ENCODE assay signal across 21 cellular contexts in genomic region chr10:103812004-103812403, GRCh38. TPM values are rescaled to one million over a fixed set of nuclear protein-coding genes. Genes with fewer than 3 reads are reported as not detected.
A peak's percentile ranks its signal among the peaks of the same experiment; 100 is the strongest.
DNase-seq lines count a peak whose midpoint lies in the region; ATAC-seq, FAIRE-seq and TF ChIP-seq lines count a peak whose summit lies in the region.
"Had no signal": no experiment of that assay in that cellular context is flagged by ENCODE, and none has a peak within 500 bp of the region (broad histone marks: within the 10 kb centered on the region; RNA-seq: fewer than 3 reads in every experiment).

No MANE protein-coding gene starts in this region.

- no peaks in the 10 kb centered on the region for H3K9me2 ChIP-seq in Loucy (replicated peaks; ENCODE audit: low read depth, low read length)

- 94% methylated on average over 3 of the region's 3 CpGs; no CpG with 5 or more reads in 1 of the 2 experiments for WGBS in H1 (ENCODE audit: extremely low coverage in 1 of 2, insufficient coverage in 1 of 2, insufficient read length in 1 of 2, insufficient replicate concordance in 2 of 2, low coverage in 1 of 2, low lambda C conversion rate in 2 of 2, missing lambda C conversion rate in 1 of 2), 2 experiments
- 63 to 83% methylated on average over 3 of the region's 3 CpGs for WGBS in lung, 2 donors
- WGBS in stomach, 5 donors, result 31 to 69% (median 47%) methylated on average over 3 of the region's 3 CpGs

- TF ChIP-seq EP300 in H1 (IDR thresholded peaks at IDR 0.05; ENCODE audit: borderline replicate concordance in 1 of 2, low read depth in 2 of 2, low read length in 2 of 2) (no peak), stomach (IDR thresholded peaks at IDR 0.05) (no peak)

- no peaks in the 10 kb centered on the region for H3K27me3 ChIP-seq in Loucy (ENCODE audit: insufficient read depth, low read length, poor library complexity, severe bottlenecking)
- no peaks in the 10 kb centered on the region for H3K27me3 ChIP-seq in H1 (replicated peaks in 1 of 4; ENCODE audit: control insufficient read depth in 3 of 4, extremely low read depth in 1 of 4, insufficient read depth in 3 of 4, low read length in 3 of 4)
- H3K27me3 ChIP-seq in lung (ENCODE audit: control insufficient read depth, insufficient read depth), result no peaks in the 10 kb centered on the region
- H3K27me3 ChIP-seq in stomach, result no peaks in the 10 kb centered on the region
- H3K27me3 ChIP-seq: MG63, sigmoid colon, suprapubic skin had no signal

- FAIRE-seq in H1 (lab: Jason Lieb, UNC), result no peak
- FAIRE-seq: bronchial epithelial cell had no signal

- no peak overlapping the region for H4K5ac ChIP-seq in H1 (ENCODE audit: insufficient read length, low read depth, low read length)

- no peaks in the 10 kb centered on the region for H3F3A ChIP-seq in Loucy (ENCODE audit: low read depth)

- no peaks in the 10 kb centered on the region; the same call in 1 of the 2 replicates for H3K79me1 ChIP-seq in H1 (ENCODE audit: low read depth, low read length)

- H2BK15ac ChIP-seq in H1 (ENCODE audit: low read length), result no peak overlapping the region

- no peak overlapping the region for H3K4me3 Mint-ChIP-seq in natural killer cell treated with Interleukin-12 subunit alpha and Interleukin-12 subunit beta and Interleukin-15 and Interleukin-18, amount 100 ng/mL, for 72 hours
- H3K4me3 Mint-ChIP-seq in activated naive CD4-positive, alpha-beta T cell treated with anti-CD3 and anti-CD28 coated beads for 36 hours, result no peak overlapping the region
- H3K4me3 Mint-ChIP-seq: activated B cell treated with CpG ODN at 0.5 μM for 24 hours; CD8-positive, alpha-beta T cell; IgD-negative memory B cell had no signal

- H3K36me3 ChIP-seq in Loucy (ENCODE audit: insufficient read depth, low read length) (no peaks in the 10 kb centered on the region), H1 (ENCODE audit: control insufficient read depth in 2 of 4, insufficient read depth in 4 of 4, low read length in 3 of 4) (no peaks in the 10 kb centered on the region), lung (ENCODE audit: control insufficient read depth in 2 of 2, insufficient read depth in 2 of 2, low read length in 2 of 2) (no peaks in the 10 kb centered on the region), stomach (no peaks in the 10 kb centered on the region)
- H3K36me3 ChIP-seq: HAP-1, MG63, sigmoid colon, suprapubic skin had no signal

- H2BK120ac ChIP-seq in H1 (replicated peaks; ENCODE audit: low read depth, low read length), result no peak overlapping the region

- H4K20me1 ChIP-seq in Loucy (ENCODE audit: insufficient read depth, low read length, poor library complexity, severe bottlenecking) (peaks cover 4% of the 10 kb centered on the region), H1 (replicated peaks in 1 of 2; ENCODE audit: control insufficient read depth in 1 of 2, insufficient read depth in 2 of 2, low read length in 2 of 2) (no peaks in the 10 kb centered on the region)

- no peak overlapping the region for H3K23ac ChIP-seq in H1 (ENCODE audit: insufficient read length)

- no peaks in the 10 kb centered on the region for H3K27me3 Mint-ChIP-seq in natural killer cell treated with Interleukin-12 subunit alpha and Interleukin-12 subunit beta and Interleukin-15 and Interleukin-18, amount 100 ng/mL, for 72 hours
- no peaks in the 10 kb centered on the region for H3K27me3 Mint-ChIP-seq in activated naive CD4-positive, alpha-beta T cell treated with anti-CD3 and anti-CD28 coated beads for 36 hours (ENCODE audit: low read depth)

- no peak overlapping the region for H2AFZ ChIP-seq in Loucy (ENCODE audit: low read length)
- H2AFZ ChIP-seq in H1 (ENCODE audit: low read length), result no peak overlapping the region

- no peak overlapping the region for H2BK20ac ChIP-seq in H1 (ENCODE audit: low read length)

- no peaks in the 10 kb centered on the region for H3K23me2 ChIP-seq in H1 (ENCODE audit: low read depth, low read length)

- no peak overlapping the region for H4K91ac ChIP-seq in H1 (replicated peaks; ENCODE audit: insufficient read length, low read length)

- H2BK12ac ChIP-seq in H1 (ENCODE audit: low read depth, low read length), result no peak overlapping the region

- H3K27ac ChIP-seq in H1 (ENCODE audit: low read depth, low read length) (no peak overlapping the region), lung (ENCODE audit: low read depth in 1 of 2, low read length in 1 of 2) (peak overlapping the region in 1 of 2 donors; percentile 71), stomach (peak overlapping the region; percentile 54 to 84 (median 65))
- H3K27ac ChIP-seq: sigmoid colon, suprapubic skin had no signal

- no peaks in the 10 kb centered on the region for H3K9me3 ChIP-seq in Loucy (ENCODE audit: insufficient read depth, low read depth, low read length)
- no peaks in the 10 kb centered on the region for H3K9me3 ChIP-seq in H1 (ENCODE audit: insufficient read depth in 2 of 2, low read depth in 1 of 2, low read length in 1 of 2)
- no peaks in the 10 kb centered on the region for H3K9me3 ChIP-seq in lung (ENCODE audit: control insufficient read depth in 2 of 2, insufficient read depth in 1 of 2, low read length in 1 of 2)
- H3K9me3 ChIP-seq in stomach, result no peaks in the 10 kb centered on the region
- H3K9me3 ChIP-seq: HAP-1, MG63, sigmoid colon, suprapubic skin had no signal

- ATAC-seq in lung (ENCODE audit: insufficient read depth, low FRiP score) (peak; percentile 39), GM18505 (IDR thresholded peaks at IDR 0.05; ENCODE audit: unreplicated experiment) (no peak)
- no peak for ATAC-seq in natural killer cell treated with Interleukin-12 subunit alpha and Interleukin-12 subunit beta and Interleukin-15 and Interleukin-18, amount 100 ng/mL, for 72 hours
- ATAC-seq: CD8-positive, alpha-beta T cell had no signal

- H3K14ac ChIP-seq in H1 (ENCODE audit: insufficient read length), result no peak overlapping the region

- H3K9ac ChIP-seq in Loucy (ENCODE audit: low read depth, low read length, poor library complexity, severe bottlenecking) (no peak overlapping the region), H1 (replicated peaks in 1 of 4; ENCODE audit: extremely low read depth in 1 of 4, low read depth in 3 of 4, low read length in 3 of 4) (no peak overlapping the region)

- CTCF ChIA-PET in H1 (lab: Charles Lee; ENCODE audit: partially characterized antibody), result interaction anchor here (0.8 to 2.1 kb wide), 10 partner anchors 9 to 58 kb away, joined by 3 to 6 read pairs (median 4); no protein-coding TSS in a partner anchor
- CTCF ChIA-PET in activated naive CD4-positive, alpha-beta T cell treated with anti-CD3 and anti-CD28 coated beads for 36 hours (lab: Charles Lee), result no interaction called here

- 0 out of 2 replicates have a peak overlapping the region, but pooled peaks have one; percentile 3 for H2BK5ac ChIP-seq in H1 (ENCODE audit: low read depth, low read length)

- H3K36me3 Mint-ChIP-seq in natural killer cell treated with Interleukin-12 subunit alpha and Interleukin-12 subunit beta and Interleukin-15 and Interleukin-18, amount 100 ng/mL, for 72 hours, result no peaks in the 10 kb centered on the region
- H3K36me3 Mint-ChIP-seq in activated naive CD4-positive, alpha-beta T cell treated with anti-CD3 and anti-CD28 coated beads for 36 hours (ENCODE audit: low read depth), result no peaks in the 10 kb centered on the region
- H3K36me3 Mint-ChIP-seq: CD8-positive, alpha-beta T cell; IgD-negative memory B cell had no signal

- no peak overlapping the region for H2AK5ac ChIP-seq in H1 (ENCODE audit: low read depth, low read length)

- TF ChIP-seq CTCF in Loucy (conservative IDR thresholded peaks at IDR 0.05; ENCODE audit: low read length), result no peak
- peak in 2 of 3 experiments; percentile 14 to 21; a peak in 2 of 4 replicates for TF ChIP-seq CTCF in H1 (IDR thresholded peaks at IDR 0.05; ENCODE audit: control extremely low read depth in 1 of 3, insufficient read depth in 1 of 3, low read depth in 1 of 3, low read length in 3 of 3)
- no peak for TF ChIP-seq CTCF in lung (IDR thresholded peaks at IDR 0.05; ENCODE audit: control extremely low read depth, extremely low read depth)
- no peak for TF ChIP-seq CTCF in stomach (IDR thresholded peaks at IDR 0.05)

- H4K8ac ChIP-seq in H1 (ENCODE audit: extremely low read depth, insufficient read depth, low read length), result no peak overlapping the region; the same call in 1 of the 2 replicates

- DNase-seq in H1 (ENCODE audit: low read depth in 1 of 2, low spot score in 2 of 2) (no peak), lung (ENCODE audit: low spot score) (peak; percentile 52), stomach (peak; percentile 86)
- no peak for DNase-seq in natural killer cell treated with Interleukin-12 subunit alpha and Interleukin-12 subunit beta and Interleukin-15 and Interleukin-18, amount 100 ng/mL, for 72 hours (ENCODE audit: low spot score)
- no peak for DNase-seq in activated naive CD4-positive, alpha-beta T cell treated with anti-CD3 and anti-CD28 coated beads for 36 hours
- DNase-seq: activated B cell treated with CpG ODN at 0.5 μM for 24 hours; activated CD4-positive, alpha-beta T cell treated with anti-CD3 and anti-CD28 coated beads, Interleukin-2, amount 50 U/mL, for 48 hours; activated naive CD4-positive, alpha-beta T cell; CD8-positive, alpha-beta T cell; DMS153; head of caudate nucleus; MG63; NCI-H748 treated with DMSO at 0.1 percent for 48 hours; sigmoid colon; T1000 had no signal

- intact Hi-C loops in stomach (cut with DNase I; ENCODE audit: low total_unique reads), result no loop called here
- intact Hi-C loops in activated naive CD4-positive, alpha-beta T cell treated with anti-CD3 and anti-CD28 coated beads for 36 hours (cut with micrococcal nuclease), result no loop called here

- TF ChIP-seq POLR2A in H1 (IDR thresholded peaks at IDR 0.05; ENCODE audit: control extremely low read depth in 1 of 2, low read depth in 2 of 2, low read length in 2 of 2) (no peak), stomach (IDR thresholded peaks at IDR 0.05) (no peak), GM18505 (IDR thresholded peaks at IDR 0.05; ENCODE audit: borderline replicate concordance, extremely low read depth, insufficient read depth, insufficient read length) (no peak)

- no peak overlapping the region for H3K18ac ChIP-seq in H1 (ENCODE audit: extremely low read depth, low read length)

- H3K4me1 ChIP-seq in Loucy (ENCODE audit: insufficient read depth, low read length, poor library complexity, severe bottlenecking) (peaks cover 22% of the 10 kb centered on the region), H1 (replicated peaks in 1 of 4; ENCODE audit: control insufficient read depth in 3 of 4, insufficient read depth in 4 of 4, low read length in 3 of 4) (no peaks in the 10 kb centered on the region), lung (ENCODE audit: control insufficient read depth in 2 of 2, insufficient read depth in 2 of 2, low read length in 2 of 2) (peaks cover 6 to 23% of the 10 kb centered on the region in 2 donors), stomach (peaks cover 15 to 41% (median 30%) of the 10 kb centered on the region in 4 donors)
- H3K4me1 ChIP-seq: HAP-1 had no signal

- H3K9me3 Mint-ChIP-seq in natural killer cell treated with Interleukin-12 subunit alpha and Interleukin-12 subunit beta and Interleukin-15 and Interleukin-18, amount 100 ng/mL, for 72 hours, result no peaks in the 10 kb centered on the region
- no peaks in the 10 kb centered on the region for H3K9me3 Mint-ChIP-seq in activated naive CD4-positive, alpha-beta T cell treated with anti-CD3 and anti-CD28 coated beads for 36 hours
- H3K9me3 Mint-ChIP-seq: activated B cell treated with CpG ODN at 0.5 μM for 24 hours; CD8-positive, alpha-beta T cell; IgD-negative memory B cell had no signal

- H3K4me1 Mint-ChIP-seq in natural killer cell treated with Interleukin-12 subunit alpha and Interleukin-12 subunit beta and Interleukin-15 and Interleukin-18, amount 100 ng/mL, for 72 hours (ENCODE audit: low read depth in 2 of 2), result peaks cover 5% of the 10 kb centered on the region in 2 donors
- H3K4me1 Mint-ChIP-seq in activated naive CD4-positive, alpha-beta T cell treated with anti-CD3 and anti-CD28 coated beads for 36 hours (ENCODE audit: low read depth), result peaks cover 3% of the 10 kb centered on the region
- H3K4me1 Mint-ChIP-seq: activated B cell treated with CpG ODN at 0.5 μM for 24 hours, IgD-negative memory B cell had no signal

- no peak overlapping the region for H3K27ac Mint-ChIP-seq in natural killer cell treated with Interleukin-12 subunit alpha and Interleukin-12 subunit beta and Interleukin-15 and Interleukin-18, amount 100 ng/mL, for 72 hours
- no peak overlapping the region for H3K27ac Mint-ChIP-seq in activated naive CD4-positive, alpha-beta T cell treated with anti-CD3 and anti-CD28 coated beads for 36 hours
- H3K27ac Mint-ChIP-seq: activated B cell treated with CpG ODN at 0.5 μM for 24 hours; CD8-positive, alpha-beta T cell; IgD-negative memory B cell had no signal

- H3K4me3 ChIP-seq in Loucy (ENCODE audit: low read length, poor library complexity, severe bottlenecking), result no peak overlapping the region
- no peak overlapping the region for H3K4me3 ChIP-seq in H1 (ENCODE audit: extremely low read depth in 1 of 4, insufficient read depth in 2 of 4, low read depth in 3 of 4, low read length in 4 of 4)
- no peak overlapping the region for H3K4me3 ChIP-seq in lung
- no peak overlapping the region for H3K4me3 ChIP-seq in stomach
- H3K4me3 ChIP-seq: HAP-1, MG63, sigmoid colon, suprapubic skin had no signal

- H3K4ac ChIP-seq in H1 (replicated peaks; ENCODE audit: insufficient read length, low read depth, low read length), result no peak overlapping the region

- peak in 1 of 2 experiments; percentile 22; a peak in 2 of 4 replicates for TF ChIP-seq RAD21 in H1 (IDR thresholded peaks at IDR 0.05 in 1 of 2, conservative IDR thresholded peaks at IDR 0.05 in 1 of 2; ENCODE audit: low read depth in 2 of 2, low read length in 2 of 2)

- H3K79me2 ChIP-seq in Loucy (ENCODE audit: insufficient read depth, low read length) (peaks cover 4% of the 10 kb centered on the region; the same call in 1 of the 2 replicates), H1 (ENCODE audit: control insufficient read depth in 1 of 2, insufficient read depth in 2 of 2, low read length in 2 of 2) (no peaks in the 10 kb centered on the region)

- POLR2A ChIA-PET in H1 (lab: Charles Lee; ENCODE audit: partially characterized antibody), result no interaction called here

- no peak overlapping the region for H3K56ac ChIP-seq in H1 (replicated peaks; ENCODE audit: insufficient read length, low read depth, low read length)

- H3K4me2 ChIP-seq in Loucy (ENCODE audit: low read depth, low read length, poor library complexity, severe bottlenecking), result peak overlapping the region; percentile 54
- no peak overlapping the region for H3K4me2 ChIP-seq in H1 (ENCODE audit: insufficient read depth in 1 of 2, low read depth in 2 of 2, low read length in 2 of 2)

RNA-seq across cellular contexts. Expression of gene SH3PXD2A, which starts 43.4 kb away (rescaled TPM):
- 15.3 and 16.3 TPM in 2 replicates for total RNA-seq in H1 (2021; fragmentation: NEBNext Ultra II Directional; extraction: Animal tissue kit (Norgen Biotek cat#: 25700))
- polyA plus RNA-seq in H1 (2011; rRNA removed) (5.4 and 7.9 TPM in 2 replicates), lung (10 to 100 TPM in 1 of 2 donors, 1 to 10 TPM in 1; 9.9 to 10.9 TPM), stomach (10 to 100 TPM; 12.8 to 42.6 (median 24.7) TPM)
- polyA plus RNA-seq in H1 (2011; cell fraction: cytosol; rRNA removed), result 8.8 TPM
- polyA plus RNA-seq in H1 (2011; cell fraction: nucleus; rRNA removed), result 18.7 TPM
- 7.5 to 10.9 TPM (median 9.6 TPM) in 4 replicates for polyA plus RNA-seq in H1 (2012, experiment 1 of 2)
- polyA plus RNA-seq in H1 (2012, experiment 2 of 2), result 5.7 TPM
- 6.2 TPM for polyA plus RNA-seq in H1 (2013, experiment 1 of 2)
- 6.0 TPM for polyA plus RNA-seq in H1 (2013, experiment 2 of 2)
- polyA minus RNA-seq in H1 (2011; rRNA and poly(A)+ RNA removed), result 5.6 TPM in 2 replicates
- 7.1 TPM for polyA minus RNA-seq in H1 (2011; cell fraction: cytosol; rRNA and poly(A)+ RNA removed)
- polyA minus RNA-seq in H1 (2011; cell fraction: nucleus; rRNA and poly(A)+ RNA removed), result 4.9 TPM
- total RNA-seq in lung (10 to 100 TPM; 47.6 to 53.2 TPM), stomach (10 to 100 TPM; 15.2 to 51.6 (median 23.2) TPM)
- 1 to 10 TPM; 3.4 to 7.6 TPM for total RNA-seq in natural killer cell treated with Interleukin-12 subunit alpha and Interleukin-12 subunit beta and Interleukin-15 and Interleukin-18, amount 100 ng/mL, for 72 hours
- 1 to 10 TPM; 7.8 to 8.5 TPM for total RNA-seq in activated naive CD4-positive, alpha-beta T cell treated with anti-CD3 and anti-CD28 coated beads for 36 hours

Comparison
In these comparisons a context has a peak if more than half of its experiments do, and no peak if none do; other contexts are left out.
1. CTCF ChIP-seq: peak in H1 (2 of 3); none in Loucy (single experiment), lung (single experiment) and stomach (0 of 7).
2. DNase-seq: peak in lung (single experiment) and stomach (single experiment); none in H1 (0 of 2), natural killer cell treated with Interleukin-12 subunit alpha and Interleukin-12 subunit beta and Interleukin-15 and Interleukin-18, amount 100 ng/mL, for 72 hours (single experiment) and activated naive CD4-positive, alpha-beta T cell treated with anti-CD3 and anti-CD28 coated beads for 36 hours (single experiment).